Comparison of ENCODE assay signal across 9 cellular contexts in genomic region chr16:75244225-75244792, GRCh38. TPM values are rescaled to one million over a fixed set of nuclear protein-coding genes. Genes with fewer than 3 reads are reported as not detected.
A peak's percentile ranks its signal among the peaks of the same experiment; 100 is the strongest.
DNase-seq lines count a peak whose midpoint lies in the region; ATAC-seq, FAIRE-seq and TF ChIP-seq lines count a peak whose summit lies in the region.
"Had no signal": no experiment of that assay in that cellular context is flagged by ENCODE, and none has a peak within 500 bp of the region (broad histone marks: within the 10 kb centered on the region; RNA-seq: fewer than 3 reads in every experiment).

No MANE protein-coding gene starts in this region.

- CTCF ChIA-PET in GM12878 (lab: Yijun Ruan, JAX): interaction anchor here (1.1 to 1.5 kb wide), 2 partner anchors 134 to 137 kb away, joined by 4 to 6 read pairs; no protein-coding TSS in a partner anchor

- H3K27ac ChIP-seq in GM12878 (ENCODE audit: control insufficient read depth, insufficient read depth) (no peak overlapping the region), tibial artery (peak overlapping the region; percentile 93 to 99)

- POLR2A ChIA-PET in GM12878 (lab: Charles Lee): interaction anchor here (1.1 to 1.3 kb wide), 2 partner anchors 38 to 546 kb away, joined by 3 to 5 read pairs; no protein-coding TSS in a partner anchor

- H3K4me3 ChIP-seq in GM12878 (no peak overlapping the region), tibial artery (peak overlapping the region in 1 of 2 donors; percentile 17)

- intact Hi-C loops in GM12878 (cut with micrococcal nuclease; ENCODE audit: unreplicated experiment) (no loop called here), left colon (cut with DNase I, micrococcal nuclease) (no loop called here), tibial artery (cut with DNase I; ENCODE audit: low total_unique reads) (no loop called here)

- TF ChIP-seq RAD21 in GM12878 (IDR thresholded peaks at IDR 0.05; ENCODE audit: insufficient read depth, low read depth, low read length): 0 out of 2 replicates have a peak, but pooled peaks have one; percentile 15

- peaks cover 19% of the 10 kb centered on the region for H3K4me1 ChIP-seq in GM12878 (ENCODE audit: control insufficient read depth, insufficient read depth, low read length)
- peaks cover 0 to 100% (median 94%) of the 10 kb centered on the region in 4 donors for H3K4me1 ChIP-seq in tibial artery

- no peak overlapping the region for H2AFZ ChIP-seq in GM12878 (ENCODE audit: control insufficient read depth, low read depth, low read length)

- WGBS in GM12878 (ENCODE audit: insufficient coverage, insufficient replicate concordance, low lambda C conversion rate, missing lambda C conversion rate): 64% methylated on average over 7 of the region's 7 CpGs

- peaks cover 0 to 1% of the 10 kb centered on the region in 2 experiments; a peak in 1 of 4 replicates for H3K36me3 ChIP-seq in GM12878 (ENCODE audit: control insufficient read depth in 2 of 2, insufficient read depth in 2 of 2, low read length in 1 of 2)
- H3K36me3 ChIP-seq in tibial artery: peaks cover 15 to 25% (median 16%) of the 10 kb centered on the region in 3 donors

- H3K79me2 ChIP-seq in GM12878 (ENCODE audit: control insufficient read depth, insufficient read depth, low read length): no peaks in the 10 kb centered on the region; the same call in 1 of the 2 replicates

- FAIRE-seq in GM12878 (lab: Jason Lieb, UNC): no peak
- FAIRE-seq: colon had no signal

- H3K4me2 ChIP-seq in GM12878 (ENCODE audit: control insufficient read depth, insufficient read depth): no peak overlapping the region; the same call in 1 of the 2 replicates

- in situ Hi-C loops in GM12878 (cut with MboI): no loop called here

- peaks cover 6% of the 10 kb centered on the region; the same call in 1 of the 2 replicates for H4K20me1 ChIP-seq in GM12878 (ENCODE audit: control insufficient read depth, insufficient read depth)

- no peaks in the 10 kb centered on the region for H3K9me3 ChIP-seq in GM12878 (replicated peaks; ENCODE audit: control insufficient read depth, insufficient read depth, low read length)
- no peaks in the 10 kb centered on the region for H3K9me3 ChIP-seq in tibial artery

- SMC1A ChIA-PET in GM12878 (lab: Charles Lee; ENCODE audit: uncharacterized antibody, unreplicated experiment): interaction anchor here (1.0 to 2.4 kb wide), 4 partner anchors 9 to 141 kb away, joined by 3 to 9 read pairs (median 4); no protein-coding TSS in a partner anchor

- TF ChIP-seq EP300 in GM12878 (IDR thresholded peaks at IDR 0.05; ENCODE audit: borderline replicate concordance in 1 of 2, control insufficient read depth in 1 of 2, low read depth in 2 of 2, low read length in 2 of 2): no peak

- no peak overlapping the region for H3K9ac ChIP-seq in GM12878 (ENCODE audit: control insufficient read depth, insufficient read depth, low read length)

- TF ChIP-seq CTCF in GM12878 (IDR thresholded peaks at IDR 0.05 in 2 of 3, conservative IDR thresholded peaks at IDR 0.05 in 1 of 3; ENCODE audit: control insufficient read depth in 2 of 3, extremely low read depth in 1 of 3, insufficient read depth in 1 of 3, low read depth in 3 of 3, low read length in 3 of 3) (0 out of 6 replicates have a peak, but pooled peaks of 1 of the 3 experiments have one; percentile 2), tibial artery (IDR thresholded peaks at IDR 0.05) (no peak)

- BruUV-seq in GM12878 (replicated peaks; lab: Mats Ljungman, UMichigan): no TSS peak

- no peak for TF ChIP-seq POLR2A in GM12878 (IDR thresholded peaks at IDR 0.05; ENCODE audit: low read depth, low read length)

- DNase-seq in HT1080 (ENCODE audit: low read depth): peak; percentile 57
- DNase-seq in GM12878 (ENCODE audit: low read depth, low spot score): no peak
- peak; percentile 65 to 69 for DNase-seq in left colon
- peak; percentile 82 to 94 for DNase-seq in tibial artery
- DNase-seq in dedifferentiated amniotic fluid mesenchymal stem cell (ENCODE audit: extremely low spot score): no peak
- no peak for DNase-seq in DMS114 treated with DMSO at 0.1 percent for 48 hours (lab: John Stamatoyannopoulos, UW; ENCODE audit: unreplicated experiment)
- no peak for DNase-seq in COR-L47 (lab: John Stamatoyannopoulos, UW)
- DNase-seq in activated gamma-delta T cell treated with Interleukin-2 at 50 U/mL for 16 hours: no peak

- H3K27me3 ChIP-seq in GM12878 (replicated peaks in 1 of 2; ENCODE audit: control insufficient read depth in 2 of 2, insufficient read depth in 2 of 2, low read length in 1 of 2): no peaks in the 10 kb centered on the region
- H3K27me3 ChIP-seq in tibial artery: no peaks in the 10 kb centered on the region

- no peak for ATAC-seq in GM12878
- ATAC-seq in left colon: peak; percentile 37

- RAD21 ChIA-PET in GM12878 (lab: Charles Lee; ENCODE audit: unreplicated experiment): interaction anchor here (1.3 to 2.5 kb wide), 3 partner anchors 11 to 141 kb away, joined by 4 to 13 read pairs (median 4); no protein-coding TSS in a partner anchor

TF ChIP-seq in GM12878, 131 proteins besides CTCF, POLR2A, EP300 and RAD21 (continues in another document):
- TF ChIP-seq NR2C2 (IDR thresholded peaks at IDR 0.05; ENCODE audit: borderline replicate concordance, control insufficient read depth, insufficient read length, low read depth) (no peak), SP1 (IDR thresholded peaks at IDR 0.05; ENCODE audit: low read depth, low read length) (no peak), JUNB (IDR thresholded peaks at IDR 0.05) (no peak)

RNA-seq across cellular contexts. Expression of gene BCAR1, which starts 7.1 kb away (rescaled TPM):
- 81.0 and 92.8 TPM in 2 replicates for total RNA-seq in HT1080 (2014; rRNA removed; shearing (Covaris generic))
- 55.0 and 60.8 TPM in 2 replicates for polyA plus RNA-seq in HT1080 (2015; cell fraction: cytosol; rRNA removed)
- polyA plus RNA-seq in HT1080 (2015; cell fraction: nucleus; rRNA removed): 68.5 and 82.8 TPM in 2 replicates
- 41.0 and 47.4 TPM in 2 replicates for total RNA-seq in GM12878 (2013; cell fraction: nucleolus; rRNA removed)
- total RNA-seq in GM12878 (2014; rRNA removed) (4.5 and 5.4 TPM in 2 replicates), GM12878 (2014; rRNA removed; fragmentation: Illumina TruSeq; extraction: Trizol) (1.4 and 1.8 TPM in 2 replicates), GM12878 (2021) (10.7 and 14.1 TPM in 2 replicates), left colon (100 to 1,000 TPM; 139 to 145 TPM)
- 1.7 TPM for polyA plus RNA-seq in GM12878 (2011; ENCODE audit: low read depth)
- polyA plus RNA-seq in GM12878 (2011; rRNA removed) (1.8 and 2.3 TPM in 2 replicates), GM12878 (2014; fragmentation: Illumina TruSeq; extraction: Trizol) (0.11 and 1.1 TPM in 2 replicates), GM12878 (2014; fragmentation: Nextera tagmentation; extraction: Ambion mirVana) (under 1 TPM in 1 of 2 experiments, not detected in 1; 0.13 TPM), GM12878 (2014; rRNA removed) (5.7 and 9.5 TPM in 2 replicates), GM12878 (2016; fragmentation: Nextera tagmentation; extraction: Ambion mirVana) (1 to 10 TPM; 2.8 to 5.4 TPM)
- polyA plus RNA-seq in GM12878 (2011; cell fraction: cytosol; rRNA removed): 3.2 and 4.4 TPM in 2 replicates
- 20.1 and 28.7 TPM in 2 replicates for polyA plus RNA-seq in GM12878 (2011; cell fraction: nucleus; rRNA removed)
- polyA plus RNA-seq in GM12878 (2012): 6.1 and 7.0 TPM in 2 replicates
- 4.2 and 5.8 TPM in 2 replicates for polyA minus RNA-seq in GM12878 (2011; rRNA and poly(A)+ RNA removed)
- polyA minus RNA-seq in GM12878 (2011; cell fraction: cytosol; rRNA and poly(A)+ RNA removed): 2.5 and 3.5 TPM in 2 replicates
- polyA minus RNA-seq in GM12878 (2011; cell fraction: nucleus; rRNA and poly(A)+ RNA removed): 8.6 and 10.0 TPM in 2 replicates

RNA-seq across cellular contexts. Expression of gene CTRB1, which starts 25.5 kb away (rescaled TPM):
- total RNA-seq in HT1080 (2014; rRNA removed; shearing (Covaris generic)): not detected in 2 replicates
- not detected in 2 replicates for polyA plus RNA-seq in HT1080 (2015; cell fraction: cytosol; rRNA removed)
- polyA plus RNA-seq in HT1080 (2015; cell fraction: nucleus; rRNA removed): not detected in 2 replicates
- total RNA-seq in GM12878 (2013; cell fraction: nucleolus; rRNA removed): not detected in 2 replicates
- 0.28 and 0.33 TPM in 2 replicates for total RNA-seq in GM12878 (2014; rRNA removed)
- not detected in 2 replicates for total RNA-seq in GM12878 (2014; rRNA removed; fragmentation: Illumina TruSeq; extraction: Trizol)
- total RNA-seq in GM12878 (2021): 4.4 and 6.2 TPM in 2 replicates
- polyA plus RNA-seq in GM12878 (2011; ENCODE audit: low read depth): not detected
- polyA plus RNA-seq in GM12878 (2011; rRNA removed): not detected in 2 replicates
- polyA plus RNA-seq in GM12878 (2011; cell fraction: cytosol; rRNA removed): not detected in 2 replicates
- not detected in 2 replicates for polyA plus RNA-seq in GM12878 (2011; cell fraction: nucleus; rRNA removed)
- polyA plus RNA-seq in GM12878 (2012): not detected in 2 replicates
- polyA plus RNA-seq in GM12878 (2014; fragmentation: Illumina TruSeq; extraction: Trizol): not detected in 2 replicates
- polyA plus RNA-seq in GM12878 (2014; fragmentation: Nextera tagmentation; extraction: Ambion mirVana): not detected
- polyA plus RNA-seq in GM12878 (2014; rRNA removed): not detected in 2 replicates
- not detected for polyA plus RNA-seq in GM12878 (2016; fragmentation: Nextera tagmentation; extraction: Ambion mirVana)
- not detected in 2 replicates for polyA minus RNA-seq in GM12878 (2011; rRNA and poly(A)+ RNA removed)
- not detected in 2 replicates for polyA minus RNA-seq in GM12878 (2011; cell fraction: cytosol; rRNA and poly(A)+ RNA removed)
- not detected in 2 replicates for polyA minus RNA-seq in GM12878 (2011; cell fraction: nucleus; rRNA and poly(A)+ RNA removed)
- total RNA-seq in left colon: 1 to 10 TPM in 1 of 2 donors, not detected in 1; 2.4 TPM

RNA-seq across cellular contexts. Expression of gene CTRB2, which starts 37.3 kb away (rescaled TPM):
- not detected in 2 replicates for total RNA-seq in HT1080 (2014; rRNA removed; shearing (Covaris generic))
- not detected in 2 replicates for polyA plus RNA-seq in HT1080 (2015; cell fraction: cytosol; rRNA removed)
- polyA plus RNA-seq in HT1080 (2015; cell fraction: nucleus; rRNA removed): not detected in 2 replicates
- total RNA-seq in GM12878 (2013; cell fraction: nucleolus; rRNA removed): not detected in 2 replicates
- not detected in 2 replicates for total RNA-seq in GM12878 (2014; rRNA removed)
- total RNA-seq in GM12878 (2014; rRNA removed; fragmentation: Illumina TruSeq; extraction: Trizol): not detected in 2 replicates
- total RNA-seq in GM12878 (2021): 8.9 and 9.4 TPM in 2 replicates
- not detected for polyA plus RNA-seq in GM12878 (2011; ENCODE audit: low read depth)
- not detected in 2 replicates for polyA plus RNA-seq in GM12878 (2011; rRNA removed)
- polyA plus RNA-seq in GM12878 (2011; cell fraction: cytosol; rRNA removed): not detected in 2 replicates
- not detected in 2 replicates for polyA plus RNA-seq in GM12878 (2011; cell fraction: nucleus; rRNA removed)
- polyA plus RNA-seq in GM12878 (2012): not detected in 2 replicates
- polyA plus RNA-seq in GM12878 (2014; fragmentation: Illumina TruSeq; extraction: Trizol): not detected in 2 replicates
- polyA plus RNA-seq in GM12878 (2014; fragmentation: Nextera tagmentation; extraction: Ambion mirVana): not detected
- polyA plus RNA-seq in GM12878 (2014; rRNA removed): not detected in 2 replicates
- not detected for polyA plus RNA-seq in GM12878 (2016; fragmentation: Nextera tagmentation; extraction: Ambion mirVana)
- not detected in 2 replicates for polyA minus RNA-seq in GM12878 (2011; rRNA and poly(A)+ RNA removed)
- not detected in 2 replicates for polyA minus RNA-seq in GM12878 (2011; cell fraction: cytosol; rRNA and poly(A)+ RNA removed)
- not detected in 2 replicates for polyA minus RNA-seq in GM12878 (2011; cell fraction: nucleus; rRNA and poly(A)+ RNA removed)
- 1 to 10 TPM in 1 of 2 donors, not detected in 1; 6.1 TPM for total RNA-seq in left colon

Comparison
In these comparisons a context has a peak if more than half of its experiments do, and no peak if none do; other contexts are left out.
1. DNase-seq: peak in HT1080 (single experiment), left colon (2 of 2) and tibial artery (2 of 2); none in GM12878 (single experiment), dedifferentiated amniotic fluid mesenchymal stem cell (single experiment), DMS114 treated with DMSO at 0.1 percent for 48 hours (single experiment), COR-L47 (single experiment) and activated gamma-delta T cell treated with Interleukin-2 at 50 U/mL for 16 hours (single experiment).